24 cellular contexts compared by ENCODE assay signal in the genomic region with DNA sequence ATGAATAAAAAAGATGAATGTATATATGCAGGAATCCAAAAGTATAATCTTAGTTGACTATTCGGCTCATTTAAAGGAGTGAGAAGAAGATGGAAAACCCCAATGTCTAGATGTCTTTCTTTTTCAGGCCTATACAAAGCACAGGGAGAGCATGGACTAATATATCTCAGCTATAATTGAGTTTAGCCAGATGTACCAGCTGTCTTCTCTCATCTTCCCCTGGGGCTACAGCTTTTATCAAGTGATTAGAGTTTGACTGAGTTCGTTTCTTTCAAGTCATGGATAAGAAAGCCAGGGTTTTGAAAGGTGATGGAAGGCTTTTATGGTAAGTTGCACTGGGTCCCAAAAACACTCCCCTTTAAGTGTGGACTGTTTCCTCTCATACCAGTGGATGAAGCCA.
DNase-seq lines count a peak whose midpoint lies in the region; ATAC-seq and TF ChIP-seq lines count a peak whose summit lies in the region.
"Had no signal": no experiment of that assay in that cellular context is flagged by ENCODE, and none has a peak within 500 bp of the region (broad histone marks: within the 10 kb centered on the region; RNA-seq: fewer than 3 reads in every experiment).

No MANE protein-coding gene starts in this region.

- TF ChIP-seq CTCF in A673 (conservative IDR thresholded peaks at IDR 0.05; ENCODE audit: low read depth, low read length) (no peak), mesothelial cell of epicardium (IDR thresholded peaks at IDR 0.05; ENCODE audit: unreplicated experiment) (no peak), MM.1S (IDR thresholded peaks at IDR 0.05; ENCODE audit: low read length) (no peak)

- no peak overlapping the region for H3K4me2 ChIP-seq in MM.1S (ENCODE audit: low read depth, low read length)
- H3K4me2 ChIP-seq: BLaER1 treated with 17β-estradiol and CSF1 and Interleukin-3, amounts not matched to agents 10 nM and 100 nM; GM23338 had no signal

- H3K27me3 ChIP-seq in A673 (replicated peaks; ENCODE audit: insufficient read depth, low read depth, low read length, poor library complexity): no peaks in the 10 kb centered on the region
- H3K27me3 ChIP-seq in MM.1S (replicated peaks; ENCODE audit: insufficient read depth, low read length): no peaks in the 10 kb centered on the region
- H3K27me3 ChIP-seq: BE2C; BLaER1 treated with 17β-estradiol and CSF1 and Interleukin-3, amounts not matched to agents 10 nM and 100 nM had no signal

- H3K27ac ChIP-seq in A673 (ENCODE audit: low read depth, low read length, poor library complexity, severe bottlenecking) (no peak overlapping the region), MM.1S (ENCODE audit: low read length) (no peak overlapping the region)
- H3K27ac ChIP-seq: 22Rv1; BLaER1 treated with 17β-estradiol and CSF1 and Interleukin-3, amounts not matched to agents 10 nM and 100 nM had no signal

- H4K20me1 ChIP-seq in MM.1S (ENCODE audit: insufficient read depth, low read length): no peaks in the 10 kb centered on the region
- H4K20me1 ChIP-seq: BLaER1 treated with 17β-estradiol and CSF1 and Interleukin-3, amounts not matched to agents 10 nM and 100 nM had no signal

- no peaks in the 10 kb centered on the region for H3F3A ChIP-seq in MM.1S (ENCODE audit: insufficient read depth, low read length)

- no peaks in the 10 kb centered on the region for H3K36me3 ChIP-seq in A673 (ENCODE audit: insufficient read depth, low read length, poor library complexity, severe bottlenecking)
- H3K36me3 ChIP-seq in MM.1S (replicated peaks; ENCODE audit: insufficient read depth, low read length): no peaks in the 10 kb centered on the region
- H3K36me3 ChIP-seq: BE2C; BLaER1 treated with 17β-estradiol and CSF1 and Interleukin-3, amounts not matched to agents 10 nM and 100 nM had no signal

- no peak overlapping the region for H3K4me3 Mint-ChIP-seq in mesothelial cell of epicardium
- H3K4me3 Mint-ChIP-seq: CD14-positive monocyte; CD4-positive, alpha-beta T cell; CD8-positive, alpha-beta memory T cell; GM23338; H9 had no signal

- H3K4me3 ChIP-seq in A673 (ENCODE audit: low read depth, low read length, poor library complexity, severe bottlenecking) (no peak overlapping the region), MM.1S (ENCODE audit: low read length) (no peak overlapping the region)
- H3K4me3 ChIP-seq: BLaER1 treated with 17β-estradiol and CSF1 and Interleukin-3, amounts not matched to agents 10 nM and 100 nM; GM12878; GM23338 had no signal

- H3K9me2 ChIP-seq in MM.1S (replicated peaks; ENCODE audit: insufficient read depth, low read length): no peaks in the 10 kb centered on the region

- peaks cover 34% of the 10 kb centered on the region for H3K4me1 Mint-ChIP-seq in mesothelial cell of epicardium
- H3K4me1 Mint-ChIP-seq: CD14-positive monocyte; CD8-positive, alpha-beta memory T cell; GM23338; H9 had no signal

- intact Hi-C loops in A673 (cut with micrococcal nuclease; ENCODE audit: unreplicated experiment): no loop called here

- H3K4me1 ChIP-seq in A673 (ENCODE audit: insufficient read depth, low read length, poor library complexity, severe bottlenecking) (no peaks in the 10 kb centered on the region), MM.1S (ENCODE audit: low read length) (no peaks in the 10 kb centered on the region)
- H3K4me1 ChIP-seq: BE2C; BLaER1 treated with 17β-estradiol and CSF1 and Interleukin-3, amounts not matched to agents 10 nM and 100 nM had no signal

- no peak overlapping the region for H2AFZ ChIP-seq in MM.1S (ENCODE audit: low read length)
- H2AFZ ChIP-seq: GM23338 had no signal

- peak overlapping the region; percentile 81 for H3K27ac Mint-ChIP-seq in mesothelial cell of epicardium
- H3K27ac Mint-ChIP-seq: CD14-positive monocyte; CD4-positive, alpha-beta T cell; CD8-positive, alpha-beta memory T cell; GM23338; H9 had no signal

- H3K9ac ChIP-seq in MM.1S (ENCODE audit: low read length): no peak overlapping the region
- H3K9ac ChIP-seq: BLaER1 treated with 17β-estradiol and CSF1 and Interleukin-3, amounts not matched to agents 10 nM and 100 nM had no signal

- H3K9me3 ChIP-seq in A673 (ENCODE audit: low read depth, low read length, poor library complexity, severe bottlenecking): no peaks in the 10 kb centered on the region
- H3K9me3 ChIP-seq in MM.1S (replicated peaks; ENCODE audit: insufficient read depth, low read length): no peaks in the 10 kb centered on the region
- H3K9me3 ChIP-seq: BLaER1 treated with 17β-estradiol and CSF1 and Interleukin-3, amounts not matched to agents 10 nM and 100 nM had no signal

- no TSS peak for BruUV-seq in A673 (replicated peaks; lab: Mats Ljungman, UMichigan)

- CTCF ChIA-PET in A673 (lab: Charles Lee): no interaction called here

- H3K36me3 Mint-ChIP-seq in mesothelial cell of epicardium: no peaks in the 10 kb centered on the region
- H3K36me3 Mint-ChIP-seq: CD14-positive monocyte; CD8-positive, alpha-beta memory T cell had no signal

- peak; percentile 47 for DNase-seq in NCI-H82 (lab: John Stamatoyannopoulos, UW)
- no peak for DNase-seq in NCI-H82 treated with DMSO at 0.1 percent for 48 hours (lab: John Stamatoyannopoulos, UW; ENCODE audit: unreplicated experiment)
- peak; percentile 6 for DNase-seq in A673 (ENCODE audit: low spot score)
- no peak for DNase-seq in mesothelial cell of epicardium (ENCODE audit: low spot score in 2 of 2, unreplicated experiment in 2 of 2)
- DNase-seq in NCI-H2227 treated with DMSO at 0.1 percent for 48 hours (lab: John Stamatoyannopoulos, UW): no peak
- no peak for DNase-seq in MM.1S
- DNase-seq: ACHN; AML-193; BE2C; CD4-positive, alpha-beta T cell; CD8-positive, alpha-beta memory T cell; DMS 273 treated with DMSO at 0.1 percent for 48 hours; DMS79; EL; GDM1; H9 had no signal

- ATAC-seq in SK-N-SH treated with all-trans-retinoic acid at 6 μM for 48 hours: no peak
- ATAC-seq in HG03520 (IDR thresholded peaks at IDR 0.05; ENCODE audit: unreplicated experiment): no peak
- ATAC-seq: GM12878, GM23338, HCT116 had no signal

- H3K9me3 Mint-ChIP-seq in mesothelial cell of epicardium: peaks cover 3% of the 10 kb centered on the region
- H3K9me3 Mint-ChIP-seq: GM23338, H9 had no signal

- POLR2A ChIA-PET in A673 (lab: Charles Lee; ENCODE audit: low non-redundant PET): no interaction called here

- H3K27me3 Mint-ChIP-seq in mesothelial cell of epicardium (ENCODE audit: low read depth): no peaks in the 10 kb centered on the region
- H3K27me3 Mint-ChIP-seq: CD4-positive, alpha-beta T cell; CD8-positive, alpha-beta memory T cell had no signal

- no peaks in the 10 kb centered on the region for H3K79me2 ChIP-seq in MM.1S (ENCODE audit: low read length)

TF ChIP-seq in SK-N-SH treated with all-trans-retinoic acid at 6 μM for 48 hours, 23 proteins besides CTCF, POLR2A, EP300 and RAD21:
- TF ChIP-seq TCF4 (CRISPR knock-in tag; IDR thresholded peaks at IDR 0.05; ENCODE audit: borderline replicate concordance): peak; percentile 81; the same call in 1 of the 2 replicates
- no peak for TF ChIP-seq ISL1 (CRISPR knock-in tag; IDR thresholded peaks at IDR 0.05)
- no peak for TF ChIP-seq BACH2 (CRISPR knock-in tag; IDR thresholded peaks at IDR 0.05; ENCODE audit: borderline replicate concordance)
- TF ChIP-seq, protein P1, sequence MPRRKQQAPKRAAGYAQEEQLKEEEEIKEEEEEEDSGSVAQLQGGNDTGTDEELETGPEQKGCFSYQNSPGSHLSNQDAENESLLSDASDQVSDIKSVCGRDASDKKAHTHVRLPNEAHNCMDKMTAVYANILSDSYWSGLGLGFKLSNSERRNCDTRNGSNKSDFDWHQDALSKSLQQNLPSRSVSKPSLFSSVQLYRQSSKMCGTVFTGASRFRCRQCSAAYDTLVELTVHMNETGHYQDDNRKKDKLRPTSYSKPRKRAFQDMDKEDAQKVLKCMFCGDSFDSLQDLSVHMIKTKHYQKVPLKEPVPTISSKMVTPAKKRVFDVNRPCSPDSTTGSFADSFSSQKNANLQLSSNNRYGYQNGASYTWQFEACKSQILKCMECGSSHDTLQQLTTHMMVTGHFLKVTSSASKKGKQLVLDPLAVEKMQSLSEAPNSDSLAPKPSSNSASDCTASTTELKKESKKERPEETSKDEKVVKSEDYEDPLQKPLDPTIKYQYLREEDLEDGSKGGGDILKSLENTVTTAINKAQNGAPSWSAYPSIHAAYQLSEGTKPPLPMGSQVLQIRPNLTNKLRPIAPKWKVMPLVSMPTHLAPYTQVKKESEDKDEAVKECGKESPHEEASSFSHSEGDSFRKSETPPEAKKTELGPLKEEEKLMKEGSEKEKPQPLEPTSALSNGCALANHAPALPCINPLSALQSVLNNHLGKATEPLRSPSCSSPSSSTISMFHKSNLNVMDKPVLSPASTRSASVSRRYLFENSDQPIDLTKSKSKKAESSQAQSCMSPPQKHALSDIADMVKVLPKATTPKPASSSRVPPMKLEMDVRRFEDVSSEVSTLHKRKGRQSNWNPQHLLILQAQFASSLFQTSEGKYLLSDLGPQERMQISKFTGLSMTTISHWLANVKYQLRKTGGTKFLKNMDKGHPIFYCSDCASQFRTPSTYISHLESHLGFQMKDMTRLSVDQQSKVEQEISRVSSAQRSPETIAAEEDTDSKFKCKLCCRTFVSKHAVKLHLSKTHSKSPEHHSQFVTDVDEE (CRISPR knock-in tag; IDR thresholded peaks at IDR 0.05): peak; percentile 75
- TF ChIP-seq ZNF8 (CRISPR knock-in tag; IDR thresholded peaks at IDR 0.05): no peak
- TF ChIP-seq PPARA (CRISPR knock-in tag; IDR thresholded peaks at IDR 0.05; ENCODE audit: borderline replicate concordance): no peak
- TF ChIP-seq ESRRG (CRISPR knock-in tag; IDR thresholded peaks at IDR 0.05): no peak
- TF ChIP-seq CSRNP3 (CRISPR knock-in tag; IDR thresholded peaks at IDR 0.05): no peak
- TF ChIP-seq ARNTL (CRISPR knock-in tag; IDR thresholded peaks at IDR 0.05; ENCODE audit: borderline replicate concordance, low read depth): no peak
- TF ChIP-seq OSR1 (CRISPR knock-in tag; IDR thresholded peaks at IDR 0.05): no peak
- TF ChIP-seq ZFP3 (CRISPR knock-in tag; IDR thresholded peaks at IDR 0.05): no peak

Comparison
In these comparisons a context has a peak if more than half of its experiments do, and no peak if none do; other contexts are left out.
1. DNase-seq: peak in NCI-H82 (single experiment) and A673 (single experiment); none in NCI-H82 treated with DMSO at 0.1 percent for 48 hours (single experiment), mesothelial cell of epicardium (0 of 2), NCI-H2227 treated with DMSO at 0.1 percent for 48 hours (single experiment) and MM.1S (single experiment).